28 cellular contexts compared by ENCODE assay signal in genomic region chr19:58261600-58261967, GRCh38. TPM values are rescaled to one million over a fixed set of nuclear protein-coding genes. Genes with fewer than 3 reads are reported as not detected.
A peak's percentile ranks its signal among the peaks of the same experiment; 100 is the strongest.
DNase-seq lines count a peak whose midpoint lies in the region; ATAC-seq and TF ChIP-seq lines count a peak whose summit lies in the region.
"Had no signal": no experiment of that assay in that cellular context is flagged by ENCODE, and none has a peak within 500 bp of the region (broad histone marks: within the 10 kb centered on the region; RNA-seq: fewer than 3 reads in every experiment).

No MANE protein-coding gene starts in this region.

- H3K4me1 ChIP-seq in PC-9 (replicated peaks; ENCODE audit: insufficient read depth) (no peaks in the 10 kb centered on the region), fibroblast of lung (ENCODE audit: control insufficient read depth, extremely low read depth, insufficient read depth, low read length) (no peaks in the 10 kb centered on the region), subcutaneous abdominal adipose tissue (ENCODE audit: control insufficient read depth in 5 of 5, insufficient read depth in 5 of 5, low read length in 5 of 5) (peaks cover 0 to 6% (median 0%) of the 10 kb centered on the region in 5 donors), tibial nerve (no peaks in the 10 kb centered on the region)
- H3K4me1 ChIP-seq: spleen, tibial artery had no signal

- H3K27ac ChIP-seq in PC-9: no peak overlapping the region
- H3K27ac ChIP-seq in fibroblast of lung (ENCODE audit: insufficient read depth, low read length): no peak overlapping the region
- no peak overlapping the region for H3K27ac ChIP-seq in subcutaneous abdominal adipose tissue (ENCODE audit: low read depth, low read length)
- no peak overlapping the region for H3K27ac ChIP-seq in tibial nerve
- H3K27ac ChIP-seq: dorsolateral prefrontal cortex, spleen, tibial artery had no signal

- intact Hi-C loops in activated CD4-positive, alpha-beta T cell treated with anti-CD3 and anti-CD28 coated beads for 36 hours (cut with DNase I, micrococcal nuclease): loop anchor here in 1 of 2 experiments (5.0 to 10.0 kb wide), 2 partner anchors 64 to 487 kb away; no protein-coding TSS in a partner anchor
- intact Hi-C loops in PC-9 (cut with micrococcal nuclease; ENCODE audit: unreplicated experiment): no loop called here

- CTCF ChIA-PET in activated CD4-positive, alpha-beta T cell treated with anti-CD3 and anti-CD28 coated beads for 36 hours (lab: Charles Lee): interaction anchor here (0.7 kb wide), 1 partner anchor 166 kb away, joined by 3 read pairs; no protein-coding TSS in a partner anchor
- CTCF ChIA-PET in PC-9 (lab: Charles Lee): no interaction called here
- CTCF ChIA-PET in GM10248 (lab: Yijun Ruan, JAX): interaction anchor here (1.6 kb wide), 1 partner anchor 8 kb away, joined by 3 read pairs; no protein-coding TSS in a partner anchor

- H3K4me3 Mint-ChIP-seq in activated CD4-positive, alpha-beta T cell treated with anti-CD3 and anti-CD28 coated beads for 36 hours: no peak overlapping the region
- H3K4me3 Mint-ChIP-seq: activated CD4-positive, alpha-beta T cell treated with anti-CD3 and anti-CD28 coated beads, Interleukin-2, amount 10 ng/mL, durations not matched to agents 24 days and 14 days; B cell; naive thymus-derived CD8-positive, alpha-beta T cell had no signal

- H3K9me3 ChIP-seq in PC-9 (ENCODE audit: insufficient read depth, low read depth) (peaks cover 55% of the 10 kb centered on the region), fibroblast of lung (ENCODE audit: control insufficient read depth, insufficient read depth, low read depth, low read length) (peaks cover 20% of the 10 kb centered on the region), subcutaneous abdominal adipose tissue (ENCODE audit: control insufficient read depth in 5 of 5, low read length in 5 of 5) (peaks cover 77 to 99% (median 98%) of the 10 kb centered on the region in 5 donors), tibial nerve (peaks cover 34 to 100% (median 79%) of the 10 kb centered on the region in 4 donors)

- peaks cover 97% of the 10 kb centered on the region for H3K36me3 Mint-ChIP-seq in activated CD4-positive, alpha-beta T cell treated with anti-CD3 and anti-CD28 coated beads for 36 hours (ENCODE audit: low read depth)

- H3K4me2 ChIP-seq in PC-9 (no peak overlapping the region), fibroblast of lung (ENCODE audit: extremely low read depth, insufficient read depth, low read length) (no peak overlapping the region)
- H3K4me2 ChIP-seq: SK-N-SH had no signal

- no peak for TF ChIP-seq EP300 in tibial nerve (IDR thresholded peaks at IDR 0.05)

- BruUV-seq in PC-9 (replicated peaks; lab: Mats Ljungman, UMichigan): no TSS peak

- H3F3A ChIP-seq in PC-9 (ENCODE audit: insufficient read depth, low read depth): peaks cover 29% of the 10 kb centered on the region

- no peaks in the 10 kb centered on the region for H3K79me2 ChIP-seq in PC-9 (ENCODE audit: low read depth)
- no peaks in the 10 kb centered on the region for H3K79me2 ChIP-seq in fibroblast of lung (ENCODE audit: control insufficient read depth, insufficient read depth, low read length)

- 94% methylated on average over 3 of the region's 3 CpGs for WGBS in tibial nerve, 2 donors

- no peaks in the 10 kb centered on the region for H3K9me2 ChIP-seq in PC-9 (ENCODE audit: insufficient read depth)
- H3K9me2 ChIP-seq: SK-N-SH had no signal

- TF ChIP-seq POLR2A in tibial nerve (IDR thresholded peaks at IDR 0.05): no peak

- H4K20me1 ChIP-seq in PC-9 (ENCODE audit: insufficient read depth) (no peaks in the 10 kb centered on the region), fibroblast of lung (ENCODE audit: control insufficient read depth, extremely low read depth, insufficient read depth, low read length) (no peaks in the 10 kb centered on the region)

- H3K4me3 ChIP-seq in PC-9 (peak overlapping the region; percentile 18; the same call in 1 of the 2 replicates), fibroblast of lung (replicated peaks in 1 of 4; ENCODE audit: control extremely low read depth in 1 of 4, insufficient read depth in 1 of 4, low read depth in 3 of 4, low read length in 4 of 4) (no peak overlapping the region), subcutaneous abdominal adipose tissue (ENCODE audit: low read depth in 1 of 5, low read length in 5 of 5) (peak overlapping the region; percentile 19 to 84 (median 63)), tibial nerve (no peak overlapping the region)
- H3K4me3 ChIP-seq: dorsolateral prefrontal cortex, K562, MG63, tibial artery had no signal

- H3K27me3 ChIP-seq in PC-9 (ENCODE audit: insufficient read depth, low read depth): no peaks in the 10 kb centered on the region
- no peaks in the 10 kb centered on the region for H3K27me3 ChIP-seq in fibroblast of lung (ENCODE audit: control insufficient read depth, insufficient read depth, low read length)
- H3K27me3 ChIP-seq in subcutaneous abdominal adipose tissue (ENCODE audit: control insufficient read depth in 5 of 5, insufficient read depth in 4 of 5, low read length in 5 of 5): no peaks in the 10 kb centered on the region
- no peaks in the 10 kb centered on the region for H3K27me3 ChIP-seq in tibial nerve
- H3K27me3 ChIP-seq: dorsolateral prefrontal cortex, MG63, spleen, tibial artery had no signal

- H3K9ac ChIP-seq in fibroblast of lung (ENCODE audit: insufficient read depth, low read length) (no peak overlapping the region), subcutaneous abdominal adipose tissue (ENCODE audit: low read length in 5 of 5) (no peak overlapping the region)
- H3K9ac ChIP-seq: SK-N-SH had no signal

- DNase-seq in activated CD4-positive, alpha-beta T cell treated with anti-CD3 and anti-CD28 coated beads for 36 hours: no peak
- no peak for DNase-seq in activated CD4-positive, alpha-beta T cell treated with anti-CD3 and anti-CD28 coated beads for 48 hours
- DNase-seq in PC-9: no peak
- peak; percentile 12 to 20 for DNase-seq in fibroblast of lung (ENCODE audit: low read depth in 2 of 2)
- DNase-seq in GM10248 (ENCODE audit: extremely low spot score): no peak
- no peak for DNase-seq in stimulated activated CD4-positive, alpha-beta T cell treated with anti-CD3 and anti-CD28 coated beads, Interleukin-15, amount 100 ng/mL, for 24 hours
- no peak for DNase-seq in tibial nerve (ENCODE audit: low spot score in 2 of 2)
- DNase-seq: 8988T; activated CD4-positive, alpha-beta T cell treated with anti-CD3 and anti-CD28 coated beads, Interleukin-2, amount 10 ng/mL, durations not matched to agents 24 days and 14 days; activated naive CD4-positive, alpha-beta T cell treated with anti-CD3 and anti-CD28 coated beads, Interleukin-2, amount 50 U/mL, for 16 hours; anterior cingulate cortex; dorsolateral prefrontal cortex; EL; head of caudate nucleus; left cardiac atrium; MG63; naive thymus-derived CD8-positive, alpha-beta T cell; NCI-H2029 treated with DMSO at 0.1 percent for 48 hours; NCI-H345; NCI-H774; SK-N-SH; spleen; stimulated activated CD4-positive, alpha-beta T cell treated with anti-CD3 and anti-CD28 coated beads, Interleukin-4, amount 100 ng/mL, for 1 hour; stimulated activated naive B cell treated with anti-CD40 and anti-IgM and Interleukin-4, amounts not matched to agents 10 μg/mL and 1 μg/mL and 100 μg/mL, for 72 hours; tibial artery had no signal

- peak; percentile 36 for ATAC-seq in activated CD4-positive, alpha-beta T cell treated with anti-CD3 and anti-CD28 coated beads for 36 hours
- ATAC-seq: K562; left cardiac atrium; naive thymus-derived CD8-positive, alpha-beta T cell; stimulated activated naive B cell treated with anti-CD40 and anti-IgM and Interleukin-4, amounts not matched to agents 10 μg/mL and 1 μg/mL and 100 μg/mL, for 72 hours had no signal

- H3K36me3 ChIP-seq in PC-9 (ENCODE audit: low read depth) (peaks cover 26% of the 10 kb centered on the region), fibroblast of lung (ENCODE audit: control insufficient read depth, insufficient read depth, low read length) (peaks cover 6% of the 10 kb centered on the region), subcutaneous abdominal adipose tissue (ENCODE audit: control insufficient read depth in 5 of 5, insufficient read depth in 5 of 5, low read length in 5 of 5) (peaks cover 32 to 76% (median 60%) of the 10 kb centered on the region in 5 donors), tibial nerve (peaks cover 0 to 100% (median 28%) of the 10 kb centered on the region in 3 donors)

- POLR2A ChIA-PET in activated CD4-positive, alpha-beta T cell treated with anti-CD3 and anti-CD28 coated beads for 36 hours (lab: Charles Lee): no interaction called here
- POLR2A ChIA-PET in PC-9 (lab: Charles Lee; ENCODE audit: unreplicated experiment) (no interaction called here), GM10248 (lab: Yijun Ruan, JAX) (interaction anchor here (0.6 kb wide), 1 partner anchor 17 kb away, joined by 3 read pairs; the partner anchor contains the start of gene ZNF8)

- H2AFZ ChIP-seq in PC-9 (no peak overlapping the region), fibroblast of lung (ENCODE audit: low read length) (no peak overlapping the region)

- H3K27me3 Mint-ChIP-seq in activated CD4-positive, alpha-beta T cell treated with anti-CD3 and anti-CD28 coated beads for 36 hours: no peaks in the 10 kb centered on the region
- H3K27me3 Mint-ChIP-seq: activated CD4-positive, alpha-beta T cell treated with anti-CD3 and anti-CD28 coated beads, Interleukin-2, amount 10 ng/mL, durations not matched to agents 24 days and 14 days; B cell; naive thymus-derived CD8-positive, alpha-beta T cell; stimulated activated naive B cell treated with anti-CD40 and anti-IgM and Interleukin-4, amounts not matched to agents 10 μg/mL and 1 μg/mL and 100 μg/mL, for 72 hours had no signal

- no peaks in the 10 kb centered on the region for H3K4me1 Mint-ChIP-seq in activated CD4-positive, alpha-beta T cell treated with anti-CD3 and anti-CD28 coated beads for 36 hours
- H3K4me1 Mint-ChIP-seq: activated CD4-positive, alpha-beta T cell treated with anti-CD3 and anti-CD28 coated beads, Interleukin-2, amount 10 ng/mL, durations not matched to agents 24 days and 14 days; B cell; naive thymus-derived CD8-positive, alpha-beta T cell; stimulated activated naive B cell treated with anti-CD40 and anti-IgM and Interleukin-4, amounts not matched to agents 10 μg/mL and 1 μg/mL and 100 μg/mL, for 72 hours had no signal

- peaks cover 49% of the 10 kb centered on the region for H3K9me3 Mint-ChIP-seq in activated CD4-positive, alpha-beta T cell treated with anti-CD3 and anti-CD28 coated beads for 36 hours (ENCODE audit: low read depth)

- TF ChIP-seq CTCF in PC-9 (conservative IDR thresholded peaks at IDR 0.05) (no peak), fibroblast of lung (conservative IDR thresholded peaks at IDR 0.05 in 1 of 2, IDR thresholded peaks at IDR 0.05 in 1 of 2; ENCODE audit: low read depth in 1 of 2, low read length in 2 of 2) (no peak), GM10248 (IDR thresholded peaks at IDR 0.05; ENCODE audit: control extremely low read depth, extremely low read depth, low read depth, missing control alignments) (no peak), tibial nerve (IDR thresholded peaks at IDR 0.05) (no peak)

- no peak overlapping the region for H3K27ac Mint-ChIP-seq in activated CD4-positive, alpha-beta T cell treated with anti-CD3 and anti-CD28 coated beads for 36 hours
- H3K27ac Mint-ChIP-seq: activated CD4-positive, alpha-beta T cell treated with anti-CD3 and anti-CD28 coated beads, Interleukin-2, amount 10 ng/mL, durations not matched to agents 24 days and 14 days; B cell; naive thymus-derived CD8-positive, alpha-beta T cell had no signal

RNA-seq across cellular contexts. Expression of gene ZNF8, which starts 17.2 kb away (rescaled TPM):
- total RNA-seq in activated CD4-positive, alpha-beta T cell treated with anti-CD3 and anti-CD28 coated beads for 36 hours: 1 to 10 TPM; 4.4 to 4.5 TPM
- 6.2 and 6.4 TPM in 2 replicates for total RNA-seq in PC-9 (2021)
- total RNA-seq in fibroblast of lung: 4.9 and 5.6 TPM in 2 replicates
- polyA plus RNA-seq in fibroblast of lung: 2.3 and 2.6 TPM in 2 replicates
- polyA plus RNA-seq in fibroblast of lung (2012): 0.91 and 1.6 TPM in 2 replicates
- 15.6 and 16.6 TPM in 2 replicates for polyA minus RNA-seq in fibroblast of lung (ENCODE audit: low replicate concordance)
- 10 to 100 TPM in 1 of 4 donors, 1 to 10 TPM in 3; 8.0 to 11.2 (median 8.6) TPM for total RNA-seq in tibial nerve

RNA-seq across cellular contexts. Expression of gene ZNF544, which starts 32.9 kb away (rescaled TPM):
- 10 to 100 TPM; 32.2 to 38.5 TPM for total RNA-seq in activated CD4-positive, alpha-beta T cell treated with anti-CD3 and anti-CD28 coated beads for 36 hours
- total RNA-seq in PC-9 (2021): 29.5 and 32.7 TPM in 2 replicates
- 34.4 and 40.8 TPM in 2 replicates for total RNA-seq in fibroblast of lung
- polyA plus RNA-seq in fibroblast of lung: 17.6 and 22.0 TPM in 2 replicates
- polyA plus RNA-seq in fibroblast of lung (2012): 17.7 and 20.2 TPM in 2 replicates
- polyA minus RNA-seq in fibroblast of lung (ENCODE audit: low replicate concordance): 6.4 and 37.9 TPM in 2 replicates
- 10 to 100 TPM; 35.2 to 55.2 (median 53.3) TPM for total RNA-seq in tibial nerve

RNA-seq across cellular contexts. Expression of gene ERVK3-1, which starts 43.6 kb away (rescaled TPM):
- total RNA-seq in activated CD4-positive, alpha-beta T cell treated with anti-CD3 and anti-CD28 coated beads for 36 hours: 10 to 100 TPM; 38.6 to 53.6 TPM
- 19.4 and 21.3 TPM in 2 replicates for total RNA-seq in PC-9 (2021)
- 20.0 and 25.6 TPM in 2 replicates for total RNA-seq in fibroblast of lung
- polyA plus RNA-seq in fibroblast of lung: 36.6 and 44.7 TPM in 2 replicates
- 34.9 and 40.5 TPM in 2 replicates for polyA plus RNA-seq in fibroblast of lung (2012)
- polyA minus RNA-seq in fibroblast of lung (ENCODE audit: low replicate concordance): 4.2 and 14.1 TPM in 2 replicates
- 10 to 100 TPM; 30.0 to 59.2 (median 45.9) TPM for total RNA-seq in tibial nerve

Comparison
In these comparisons a context has a peak if more than half of its experiments do, and no peak if none do; other contexts are left out.
1. DNase-seq: peak in fibroblast of lung (2 of 2); none in activated CD4-positive, alpha-beta T cell treated with anti-CD3 and anti-CD28 coated beads for 36 hours (single experiment), activated CD4-positive, alpha-beta T cell treated with anti-CD3 and anti-CD28 coated beads for 48 hours (single experiment), PC-9 (0 of 2), GM10248 (single experiment), stimulated activated CD4-positive, alpha-beta T cell treated with anti-CD3 and anti-CD28 coated beads, Interleukin-15, amount 100 ng/mL, for 24 hours (single experiment) and tibial nerve (0 of 2).
2. H3K4me3 ChIP-seq: peak in PC-9 (single experiment) and subcutaneous abdominal adipose tissue (5 of 5); none in fibroblast of lung (0 of 4) and tibial nerve (0 of 4).